26 cellular contexts compared by ENCODE assay signal in genomic region chr11:68938088-68938487, GRCh38. TPM values are rescaled to one million over a fixed set of nuclear protein-coding genes. Genes with fewer than 3 reads are reported as not detected.
DNase-seq lines count a peak whose midpoint lies in the region; ATAC-seq and TF ChIP-seq lines count a peak whose summit lies in the region.
"Had no signal": no experiment of that assay in that cellular context is flagged by ENCODE, and none has a peak within 500 bp of the region (broad histone marks: within the 10 kb centered on the region; RNA-seq: fewer than 3 reads in every experiment).

No MANE protein-coding gene starts in this region.

- H3K27ac ChIP-seq in RWPE2 (ENCODE audit: poor library complexity, severe bottlenecking) (no peak overlapping the region), rectal smooth muscle tissue (ENCODE audit: low read depth, low read length) (peak overlapping the region; percentile 23), uterus (no peak overlapping the region)
- H3K27ac ChIP-seq: A549; BLaER1 treated with 17β-estradiol and CSF1 and Interleukin-3, amounts not matched to agents 10 nM and 100 nM; KMS-11 had no signal

- peak; percentile 89 for DNase-seq in G401 (ENCODE audit: low spot score)
- DNase-seq in RWPE2 (ENCODE audit: low spot score) = peak; percentile 50
- no peak for DNase-seq in endothelial cell (ENCODE audit: low spot score)
- DNase-seq in SIG-M5 treated with dmso at 0.1 percent for 504 hours (lab: John Stamatoyannopoulos, UW; ENCODE audit: unreplicated experiment) = no peak
- DNase-seq in uterus = no peak
- DNase-seq: AML-193; CD4-positive, alpha-beta memory T cell; COR-L47; GDM1; HFFc6; IMR-90; MM.1S; NCI-H2029; NCI-H446; NCI-H526; RPMI8226; SIG-M5; SK-N-SH had no signal

- H3K36me3 Mint-ChIP-seq in endothelial cell (ENCODE audit: low read depth, unreplicated experiment) = peaks cover 17% of the 10 kb centered on the region

- H3K36me3 ChIP-seq in RWPE2 (ENCODE audit: low read depth) = peaks cover 16% of the 10 kb centered on the region
- H3K36me3 ChIP-seq in rectal smooth muscle tissue (ENCODE audit: control insufficient read depth, insufficient read depth, low read length) = peaks cover 36% of the 10 kb centered on the region
- no peaks in the 10 kb centered on the region for H3K36me3 ChIP-seq in uterus

- H3K4me3 Mint-ChIP-seq in endothelial cell (ENCODE audit: unreplicated experiment) = peak overlapping the region; percentile 42
- H3K4me3 Mint-ChIP-seq: CD4-positive, alpha-beta memory T cell; GM23338; HFFc6 had no signal

- ATAC-seq in RWPE2 (ENCODE audit: low read depth) (no peak), HG03139 (IDR thresholded peaks at IDR 0.05; ENCODE audit: unreplicated experiment) (no peak)
- ATAC-seq: A549, GM12878, GM23338 had no signal

- no peaks in the 10 kb centered on the region for H3K9me3 ChIP-seq in RWPE2 (ENCODE audit: severe bottlenecking)
- no peaks in the 10 kb centered on the region for H3K9me3 ChIP-seq in uterus
- H3K9me3 ChIP-seq: A549; BLaER1 treated with 17β-estradiol and CSF1 and Interleukin-3, amounts not matched to agents 10 nM and 100 nM; HAP-1; SK-N-SH had no signal

- H3K4me1 ChIP-seq in RWPE2 (ENCODE audit: insufficient read depth, poor library complexity, severe bottlenecking) (no peaks in the 10 kb centered on the region), rectal smooth muscle tissue (ENCODE audit: control insufficient read depth, insufficient read depth, low read length) (peaks cover 55% of the 10 kb centered on the region), uterus (peaks cover 0 to 7% of the 10 kb centered on the region in 2 donors)
- H3K4me1 ChIP-seq: A549, HAP-1 had no signal

- TF ChIP-seq POLR2A in uterus (IDR thresholded peaks at IDR 0.05) = no peak

- H3K4me1 Mint-ChIP-seq in endothelial cell (ENCODE audit: unreplicated experiment) = no peaks in the 10 kb centered on the region
- H3K4me1 Mint-ChIP-seq: CD4-positive, alpha-beta memory T cell; GM23338 had no signal

- in situ Hi-C loops in G401 (cut with HindIII; ENCODE audit: low sequenced_read_pairs) = no loop called here

- no peak overlapping the region for H3K9ac ChIP-seq in rectal smooth muscle tissue (ENCODE audit: low read length)
- H3K9ac ChIP-seq: BLaER1 treated with 17β-estradiol and CSF1 and Interleukin-3, amounts not matched to agents 10 nM and 100 nM; KMS-11; SK-N-SH had no signal

- TF ChIP-seq CTCF in RWPE2 (IDR thresholded peaks at IDR 0.05; ENCODE audit: poor library complexity, severe bottlenecking) (no peak), endothelial cell (IDR thresholded peaks at IDR 0.05; ENCODE audit: unreplicated experiment) (no peak), uterus (IDR thresholded peaks at IDR 0.05) (no peak)

- H3K27ac Mint-ChIP-seq in endothelial cell (ENCODE audit: unreplicated experiment) = no peak overlapping the region
- H3K27ac Mint-ChIP-seq: HFFc6 had no signal

- intact Hi-C loops in uterus (cut with DNase I; ENCODE audit: low total_unique reads) = no loop called here

- H3K27me3 ChIP-seq in RWPE2 (ENCODE audit: insufficient read depth, poor library complexity, severe bottlenecking) (no peaks in the 10 kb centered on the region), rectal smooth muscle tissue (ENCODE audit: control insufficient read depth, insufficient read depth, low read length) (no peaks in the 10 kb centered on the region), uterus (no peaks in the 10 kb centered on the region)
- H3K27me3 ChIP-seq: BLaER1 treated with 17β-estradiol and CSF1 and Interleukin-3, amounts not matched to agents 10 nM and 100 nM had no signal

- H3K27me3 Mint-ChIP-seq in endothelial cell (ENCODE audit: unreplicated experiment) = peaks cover 2% of the 10 kb centered on the region
- H3K27me3 Mint-ChIP-seq: CD4-positive, alpha-beta memory T cell had no signal

- no peaks in the 10 kb centered on the region for H3K9me3 Mint-ChIP-seq in endothelial cell (ENCODE audit: unreplicated experiment)
- H3K9me3 Mint-ChIP-seq: CD4-positive, alpha-beta memory T cell; GM23338; HFFc6 had no signal

- H3K4me3 ChIP-seq in RWPE2 (ENCODE audit: severe bottlenecking) = no peak overlapping the region
- no peak overlapping the region for H3K4me3 ChIP-seq in rectal smooth muscle tissue (ENCODE audit: low read length)
- H3K4me3 ChIP-seq in uterus = no peak overlapping the region
- H3K4me3 ChIP-seq: A549; BLaER1 treated with 17β-estradiol and CSF1 and Interleukin-3, amounts not matched to agents 10 nM and 100 nM; GM12878; GM23338; HAP-1 had no signal

RNA-seq across cellular contexts. Expression of gene IGHMBP2, which starts 34.4 kb away (rescaled TPM):
- total RNA-seq in G401 (2014; rRNA removed; shearing (Covaris generic)) = 19.1 and 21.3 TPM in 2 replicates
- total RNA-seq in endothelial cell (ENCODE audit: unreplicated experiment) = 14.1 TPM
- total RNA-seq in uterus = 10 to 100 TPM in 3 of 4 donors, under 1 TPM in 1; 0.88 to 38.5 (median 19.9) TPM

RNA-seq across cellular contexts. Expression of gene MRPL21, which starts 34.5 kb away (rescaled TPM):
- 99.9 and 120 TPM in 2 replicates for total RNA-seq in G401 (2014; rRNA removed; shearing (Covaris generic))
- total RNA-seq in endothelial cell (ENCODE audit: unreplicated experiment) (54.4 TPM), uterus (10 to 100 TPM; 29.2 to 52.7 (median 36.9) TPM)

RNA-seq across cellular contexts. Expression of gene MRGPRD, which starts 42.7 kb away (rescaled TPM):
- not detected in 2 replicates for total RNA-seq in G401 (2014; rRNA removed; shearing (Covaris generic))
- total RNA-seq in endothelial cell (ENCODE audit: unreplicated experiment) = not detected
- total RNA-seq in uterus = under 1 TPM in 1 of 4 donors, not detected in 3; 0.41 TPM
- total RNA-seq: CD4-positive, alpha-beta memory T cell; GM12878; GM23338; HFFc6; IMR-90 had no signal

Comparison
In these comparisons a context has a peak if more than half of its experiments do, and no peak if none do; other contexts are left out.
1. DNase-seq: peak in G401 (single experiment) and RWPE2 (single experiment); none in endothelial cell (single experiment), SIG-M5 treated with dmso at 0.1 percent for 504 hours (single experiment) and uterus (0 of 2).